In genomic region chr11:15371533-15371932, GRCh38 we compare ENCODE assay signal across 19 cellular contexts.
"Had no signal": no experiment of that assay in that cellular context is flagged by ENCODE, and none has a peak within 500 bp of the region (broad histone marks: within the 10 kb centered on the region; RNA-seq: fewer than 3 reads in every experiment).

No MANE protein-coding gene starts in this region.

- DNase-seq: KBM-7; NCI-H1092; NCI-H1417 treated with DMSO at 0.1 percent for 48 hours; NCI-H146; NCI-H2029; NCI-H2081 treated with DMSO at 0.1 percent for 48 hours; NCI-H2171; NCI-H226; NCI-H446; NCI-H510A treated with DMSO at 0.1 percent for 48 hours; NCI-H526; NK-92 treated with Interleukin-12 subunit alpha and Interleukin-12 subunit beta, amount 100 ng/mL, for 24 hours; PC-3; SHP77; SK-N-SH; SW 1271; T-cell had no signal

- H3K4me3 Mint-ChIP-seq: T-cell had no signal

- H3K27ac Mint-ChIP-seq: T-cell had no signal

- H3K9ac ChIP-seq: SK-N-SH had no signal

- H3K4me2 ChIP-seq: SK-N-SH had no signal

- H3K27ac ChIP-seq: RWPE1 had no signal

- H3K4me1 Mint-ChIP-seq: T-cell had no signal

- H3K36me3 Mint-ChIP-seq: T-cell had no signal

- ATAC-seq: Panc1, PC-3, T-cell had no signal

- H3K9me3 ChIP-seq: SK-N-SH had no signal
